ENCODE assay signal across 11 cellular contexts in genomic region chr2:23596316-23596885, GRCh38.
A peak's percentile ranks its signal among the peaks of the same experiment; 100 is the strongest.
DNase-seq lines count a peak whose midpoint lies in the region; FAIRE-seq and TF ChIP-seq lines count a peak whose summit lies in the region.
"Had no signal": no experiment of that assay in that cellular context is flagged by ENCODE, and none has a peak within 500 bp of the region (broad histone marks: within the 10 kb centered on the region; RNA-seq: fewer than 3 reads in every experiment).

No MANE protein-coding gene starts in this region.

- no peak for FAIRE-seq in urothelium cell line (lab: Jason Lieb, UNC)

- H3K27ac ChIP-seq in brain microvascular endothelial cell, result no peak overlapping the region
- no peak overlapping the region for H3K27ac ChIP-seq in mesenchymal stem cell (ENCODE audit: low read length, poor library complexity, severe bottlenecking)
- H3K27ac ChIP-seq: RWPE1 had no signal

- H3K36me3 ChIP-seq in brain microvascular endothelial cell (replicated peaks) (no peaks in the 10 kb centered on the region), mesenchymal stem cell (ENCODE audit: control insufficient read depth in 1 of 2, insufficient read depth in 2 of 2, low read depth in 1 of 2, low read length in 2 of 2) (no peaks in the 10 kb centered on the region)

- H3K27me3 ChIP-seq in brain microvascular endothelial cell (replicated peaks), result no peaks in the 10 kb centered on the region
- no peaks in the 10 kb centered on the region for H3K27me3 ChIP-seq in mesenchymal stem cell (ENCODE audit: control insufficient read depth in 1 of 2, insufficient read depth in 1 of 2, low read length in 2 of 2)

- no peak overlapping the region for H2BK12ac ChIP-seq in mesenchymal stem cell (ENCODE audit: low read length in 2 of 2)

- no peak overlapping the region for H3K4ac ChIP-seq in mesenchymal stem cell (ENCODE audit: low read depth in 1 of 2, low read length in 2 of 2)

- H3K4me1 ChIP-seq in mesenchymal stem cell (ENCODE audit: control insufficient read depth, insufficient read depth, low read depth, low read length), result peaks cover 13% of the 10 kb centered on the region

- peak overlapping the region; percentile 0 for H2BK15ac ChIP-seq in mesenchymal stem cell (ENCODE audit: low read depth, poor library complexity, severe bottlenecking)

- no peak overlapping the region for H2BK5ac ChIP-seq in mesenchymal stem cell (ENCODE audit: low read depth, low read length, poor library complexity, severe bottlenecking)

- no peak overlapping the region for H2AK5ac ChIP-seq in mesenchymal stem cell (ENCODE audit: low read length, severe bottlenecking)

- H4K8ac ChIP-seq in mesenchymal stem cell (ENCODE audit: low read length), result peak overlapping the region; percentile 41

- H2AFZ ChIP-seq in mesenchymal stem cell (ENCODE audit: low read depth, low read length), result no peak overlapping the region

- H3K18ac ChIP-seq in mesenchymal stem cell (ENCODE audit: low read depth in 1 of 2, low read length in 2 of 2), result peak overlapping the region in 1 of 2 experiments; percentile 61

- WGBS in mesenchymal stem cell, result 48% methylated on average over 16 of the region's 16 CpGs

- no peak overlapping the region for H3K23ac ChIP-seq in mesenchymal stem cell (ENCODE audit: low read length in 2 of 2)

- H3K4me2 ChIP-seq in mesenchymal stem cell (ENCODE audit: low read length, poor library complexity, severe bottlenecking), result no peak overlapping the region

- in situ Hi-C loops in brain microvascular endothelial cell (cut with HindIII; ENCODE audit: low pct_ligation_motif_present, low sequenced_read_pairs), result no loop called here

- no peaks in the 10 kb centered on the region for H3K9me3 ChIP-seq in mesenchymal stem cell (ENCODE audit: control insufficient read depth, low read length)

- H4K91ac ChIP-seq in mesenchymal stem cell (ENCODE audit: low read length), result no peak overlapping the region

- no peak overlapping the region for H3K14ac ChIP-seq in mesenchymal stem cell (ENCODE audit: low read length in 2 of 2)

- H3K9ac ChIP-seq in mesenchymal stem cell (ENCODE audit: low read length), result no peak overlapping the region

- no peak overlapping the region for H2BK120ac ChIP-seq in mesenchymal stem cell (ENCODE audit: low read depth, low read length)

- DNase-seq in NCI-H748 (lab: John Stamatoyannopoulos, UW; ENCODE audit: unreplicated experiment) (peak; percentile 77), NCI-H748 treated with DMSO at 0.1 percent for 48 hours (lab: John Stamatoyannopoulos, UW) (no peak), brain microvascular endothelial cell (peak; percentile 53), mesenchymal stem cell (peak; percentile 93), urothelium cell line (ENCODE audit: low spot score) (peak; percentile 30), SIG-M5 treated with dmso at 0.1 percent for 504 hours (lab: John Stamatoyannopoulos, UW; ENCODE audit: unreplicated experiment) (no peak), OCI-M1 (lab: John Stamatoyannopoulos, UW) (no peak), NCI-H2029 treated with DMSO at 0.1 percent for 48 hours (lab: John Stamatoyannopoulos, UW) (no peak)
- DNase-seq: cortex of kidney, NCI-H1048 had no signal

- TF ChIP-seq CTCF in brain microvascular endothelial cell (IDR thresholded peaks at IDR 0.05; ENCODE audit: low read depth, low read length, missing control alignments), result no peak

- H3K79me1 ChIP-seq in mesenchymal stem cell (replicated peaks; ENCODE audit: low read length, poor library complexity, severe bottlenecking), result no peaks in the 10 kb centered on the region

- H3K4me3 ChIP-seq in brain microvascular endothelial cell (ENCODE audit: low read depth, low read length) (peak overlapping the region; percentile 17), mesenchymal stem cell (ENCODE audit: insufficient read depth in 1 of 2, low read depth in 1 of 2, low read length in 2 of 2) (no peak overlapping the region)

Comparison
In these comparisons a context has a peak if more than half of its experiments do, and no peak if none do; other contexts are left out.
1. DNase-seq: peak in NCI-H748 (single experiment), brain microvascular endothelial cell (single experiment), mesenchymal stem cell (single experiment) and urothelium cell line (single experiment); none in NCI-H748 treated with DMSO at 0.1 percent for 48 hours (single experiment), SIG-M5 treated with dmso at 0.1 percent for 504 hours (single experiment), OCI-M1 (single experiment) and NCI-H2029 treated with DMSO at 0.1 percent for 48 hours (single experiment).